Comparison of ENCODE assay signal across 1 cellular context in genomic region chr1:203861379-203862184, GRCh38.
TF ChIP-seq lines count a peak whose summit lies in the region.

SNRPE (plus strand) TSS chr1:203861599; CDS start chr1:203861660, 61 bp downstream.

TF ChIP-seq in GM12878, 131 proteins besides CTCF, POLR2A, EP300 and RAD21 (continued from another document and continues in another):
- no peak for TF ChIP-seq CBX3 (IDR thresholded peaks at IDR 0.05; ENCODE audit: borderline replicate concordance, low read depth)
- peak; percentile 98 for TF ChIP-seq ZBTB40 (IDR thresholded peaks at IDR 0.05; ENCODE audit: borderline replicate concordance)
- TF ChIP-seq TCF12 (IDR thresholded peaks at IDR 0.05; ENCODE audit: low read depth, low read length), result no peak; the same call in 1 of the 2 replicates
- TF ChIP-seq IKZF1 (conservative IDR thresholded peaks at IDR 0.05), result peak; percentile 94
- peak; percentile 77 for TF ChIP-seq MLLT1 (IDR thresholded peaks at IDR 0.05)
- no peak for TF ChIP-seq YBX1 (IDR thresholded peaks at IDR 0.05)
- TF ChIP-seq ZBED1 (IDR thresholded peaks at IDR 0.05; ENCODE audit: borderline replicate concordance), result peak; percentile 56; the same call in 1 of the 2 replicates
- TF ChIP-seq PKNOX1 (IDR thresholded peaks at IDR 0.05), result peak; percentile 76
- 0 out of 2 replicates have a peak, but pooled peaks have one; percentile 4 for TF ChIP-seq NRF1 (conservative IDR thresholded peaks at IDR 0.05; ENCODE audit: low read depth, low read length)
- TF ChIP-seq CBFB (IDR thresholded peaks at IDR 0.05; ENCODE audit: low read depth), result peak; percentile 53; the same call in 1 of the 2 replicates
- no peak for TF ChIP-seq NFXL1 (IDR thresholded peaks at IDR 0.05; ENCODE audit: borderline replicate concordance)
- peak; percentile 79 for TF ChIP-seq ZNF24 (IDR thresholded peaks at IDR 0.05)
- no peak for TF ChIP-seq PAX8 (IDR thresholded peaks at IDR 0.05)
- no peak for TF ChIP-seq CHD4 (IDR thresholded peaks at IDR 0.05)
- TF ChIP-seq SIN3A (IDR thresholded peaks at IDR 0.05; ENCODE audit: low read depth, low read length), result peak; percentile 93
- peak; percentile 47 to 55; a peak in 3 of 4 replicates for TF ChIP-seq IKZF2 (IDR thresholded peaks at IDR 0.05)
- 0 out of 2 replicates have a peak, but pooled peaks have one; percentile 23 for TF ChIP-seq MEF2A (IDR thresholded peaks at IDR 0.05; ENCODE audit: insufficient read depth, low read depth, low read length)
- TF ChIP-seq STAT1 (conservative IDR thresholded peaks at IDR 0.05), result peak; percentile 91; the same call in 1 of the 2 replicates
- no peak for TF ChIP-seq HDAC2 (IDR thresholded peaks at IDR 0.05)
- no peak; the same call in 1 of the 2 replicates for TF ChIP-seq RBBP5 (conservative IDR thresholded peaks at IDR 0.05)
- TF ChIP-seq NFIC (IDR thresholded peaks at IDR 0.05; ENCODE audit: low read depth, low read length), result peak; percentile 57; the same call in 1 of the 2 replicates
- TF ChIP-seq NR2F1 (conservative IDR thresholded peaks at IDR 0.05), result peak; percentile 62
- TF ChIP-seq SUPT20H (IDR thresholded peaks at IDR 0.05; ENCODE audit: borderline replicate concordance, control insufficient read depth, low read depth, low read length), result no peak
- TF ChIP-seq EED (IDR thresholded peaks at IDR 0.05; ENCODE audit: low read depth), result no peak; the same call in 1 of the 2 replicates
- TF ChIP-seq REST (IDR thresholded peaks at IDR 0.05; ENCODE audit: low read depth, low read length), result peak; percentile 39; the same call in 1 of the 2 replicates
- TF ChIP-seq BCL3 (IDR thresholded peaks at IDR 0.05; ENCODE audit: borderline replicate concordance, insufficient read depth, low read depth, low read length, poor library complexity, severe bottlenecking), result no peak
- peak; percentile 90 for TF ChIP-seq CBX5 (IDR thresholded peaks at IDR 0.05; ENCODE audit: low read depth)
- peak; percentile 83; the same call in 1 of the 2 replicates for TF ChIP-seq ATF3 (IDR thresholded peaks at IDR 0.05; ENCODE audit: borderline replicate concordance, extremely low read depth, low read depth, low read length)
- no peak for TF ChIP-seq MTA3 (IDR thresholded peaks at IDR 0.05; ENCODE audit: borderline replicate concordance, low read length)
- peak; percentile 98 for TF ChIP-seq NR2C1 (IDR thresholded peaks at IDR 0.05)
- TF ChIP-seq LARP7 (IDR thresholded peaks at IDR 0.05), result peak; percentile 78; the same call in 1 of the 2 replicates
- TF ChIP-seq SMAD5 (IDR thresholded peaks at IDR 0.05; ENCODE audit: low read depth), result peak; percentile 94
- no peak for TF ChIP-seq HDGF (IDR thresholded peaks at IDR 0.05)
- no peak for TF ChIP-seq E2F4 (IDR thresholded peaks at IDR 0.05; ENCODE audit: low read depth, low read length)
- peak; percentile 74 for TF ChIP-seq CHD2 (IDR thresholded peaks at IDR 0.05; ENCODE audit: borderline replicate concordance, low read depth, low read length)
- no peak for TF ChIP-seq KLF5 (IDR thresholded peaks at IDR 0.05; ENCODE audit: partially characterized antibody)
- peak; percentile 76 for TF ChIP-seq E4F1 (IDR thresholded peaks at IDR 0.05; ENCODE audit: borderline replicate concordance, partially characterized antibody)
- peak; percentile 91 for TF ChIP-seq USF2 (IDR thresholded peaks at IDR 0.05; ENCODE audit: borderline replicate concordance, low read depth, low read length)
- TF ChIP-seq ZSCAN29 (IDR thresholded peaks at IDR 0.05), result no peak
- TF ChIP-seq ZBTB33 (IDR thresholded peaks at IDR 0.05), result no peak
- TF ChIP-seq SMAD1 (IDR thresholded peaks at IDR 0.05; ENCODE audit: low read depth, partially characterized antibody), result peak; percentile 55
- TF ChIP-seq TCF3 (IDR thresholded peaks at IDR 0.05; ENCODE audit: borderline replicate concordance, insufficient read depth, low read depth, low read length), result no peak
